In the genomic region with DNA sequence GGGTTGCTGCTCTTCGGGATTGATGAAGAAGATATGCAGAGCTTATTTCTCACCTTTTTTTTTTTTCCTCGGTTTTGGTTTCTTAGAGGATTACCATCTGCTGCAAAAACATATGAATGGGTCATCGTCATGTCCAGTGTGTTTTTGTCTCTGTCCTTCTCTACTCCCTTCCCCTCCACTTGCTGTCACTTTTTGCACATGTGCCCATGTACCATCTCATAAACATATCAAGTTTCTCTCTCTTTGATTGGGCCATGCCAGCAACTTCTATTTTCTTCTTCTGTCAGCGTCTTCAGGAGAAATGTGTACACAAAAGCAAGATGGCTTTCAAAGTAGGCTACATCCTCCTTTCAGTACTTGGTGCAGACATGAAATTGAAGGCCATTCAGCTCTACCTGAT, we compare ENCODE assay signal across 13 cellular contexts. TPM values are rescaled to one million over a fixed set of nuclear protein-coding genes. Genes with fewer than 3 reads are reported as not detected.
DNase-seq lines count a peak whose midpoint lies in the region; ATAC-seq, FAIRE-seq and TF ChIP-seq lines count a peak whose summit lies in the region.
"Had no signal": no experiment of that assay in that cellular context is flagged by ENCODE, and none has a peak within 500 bp of the region (broad histone marks: within the 10 kb centered on the region; RNA-seq: fewer than 3 reads in every experiment).

No MANE protein-coding gene starts in this region.

- H3K4me1 ChIP-seq in A673 (ENCODE audit: insufficient read depth, low read length, poor library complexity, severe bottlenecking) (peaks cover 16% of the 10 kb centered on the region), SJSA1 (replicated peaks) (peaks cover 44% of the 10 kb centered on the region), hepatocyte (ENCODE audit: insufficient read depth) (peaks cover 51% of the 10 kb centered on the region), rectal smooth muscle tissue (ENCODE audit: control insufficient read depth, insufficient read depth, low read length) (peaks cover 26% of the 10 kb centered on the region)

- no peak overlapping the region for H3K9ac ChIP-seq in rectal smooth muscle tissue (ENCODE audit: low read length)

- CTCF ChIA-PET in A673 (lab: Charles Lee): no interaction called here

- no peak for ATAC-seq in HG03571 (IDR thresholded peaks at IDR 0.05; ENCODE audit: unreplicated experiment)
- ATAC-seq: activated CD8-positive, alpha-beta T cell treated with anti-CD3 and anti-CD28 coated beads, Interleukin-2, amount 10 ng/mL, durations not matched to agents 7 days and 5 days had no signal

- no peak for DNase-seq in A673 (ENCODE audit: low spot score)
- DNase-seq in SJSA1 (ENCODE audit: low read depth in 1 of 2, low spot score in 2 of 2): no peak
- no peak for DNase-seq in hepatocyte (ENCODE audit: low spot score)
- no peak for DNase-seq in urothelium cell line (ENCODE audit: low spot score)
- DNase-seq in NCI-H82 treated with DMSO at 0.1 percent for 48 hours (lab: John Stamatoyannopoulos, UW; ENCODE audit: unreplicated experiment): no peak
- DNase-seq in NCI-H748 treated with DMSO at 0.1 percent for 48 hours (lab: John Stamatoyannopoulos, UW): no peak
- DNase-seq: activated CD8-positive, alpha-beta T cell treated with anti-CD3 and anti-CD28 coated beads, Interleukin-2, amount 10 ng/mL, durations not matched to agents 7 days and 5 days; amniotic stem cell; HFFc6; NCI-H1417 treated with DMSO at 0.1 percent for 48 hours had no signal

- H3K79me2 ChIP-seq in hepatocyte: peaks cover 66% of the 10 kb centered on the region

- H3K4me2 ChIP-seq in hepatocyte: peak overlapping the region; percentile 77

- no peaks in the 10 kb centered on the region for H4K20me1 ChIP-seq in hepatocyte (ENCODE audit: insufficient read depth, poor library complexity, severe bottlenecking)

- POLR2A ChIA-PET in A673 (lab: Charles Lee; ENCODE audit: low non-redundant PET): no interaction called here

- BruUV-seq in A673 (replicated peaks; lab: Mats Ljungman, UMichigan): no TSS peak

- intact Hi-C loops in A673 (cut with micrococcal nuclease; ENCODE audit: unreplicated experiment): loop anchor here (5.0 kb wide), 1 partner anchor 58 kb away; the partner anchor contains the start of gene ZNF462

- no peaks in the 10 kb centered on the region for H3K9me2 ChIP-seq in hepatocyte (replicated peaks; ENCODE audit: insufficient read depth)

- FAIRE-seq in urothelium cell line (lab: Jason Lieb, UNC): no peak

- 91% methylated on average over 4 of the region's 4 CpGs for WGBS in hepatocyte (ENCODE audit: low lambda C conversion rate, missing lambda C conversion rate)

- H3K9me3 ChIP-seq in A673 (ENCODE audit: low read depth, low read length, poor library complexity, severe bottlenecking) (no peaks in the 10 kb centered on the region), SJSA1 (replicated peaks) (no peaks in the 10 kb centered on the region), hepatocyte (ENCODE audit: low read depth) (no peaks in the 10 kb centered on the region)
- H3K9me3 ChIP-seq: SJCRH30 had no signal

- no peak for TF ChIP-seq CTCF in A673 (conservative IDR thresholded peaks at IDR 0.05; ENCODE audit: low read depth, low read length)
- no peak for TF ChIP-seq CTCF in hepatocyte (IDR thresholded peaks at IDR 0.05; ENCODE audit: poor library complexity)

- H3K4me3 ChIP-seq in A673 (ENCODE audit: low read depth, low read length, poor library complexity, severe bottlenecking) (no peak overlapping the region), SJSA1 (no peak overlapping the region), hepatocyte (no peak overlapping the region), rectal smooth muscle tissue (ENCODE audit: low read length) (no peak overlapping the region)
- H3K4me3 ChIP-seq: SJCRH30 had no signal

- peak overlapping the region; percentile 87 for H3K27ac ChIP-seq in A673 (ENCODE audit: low read depth, low read length, poor library complexity, severe bottlenecking)
- peak overlapping the region; percentile 75; the same call in 1 of the 2 replicates for H3K27ac ChIP-seq in SJSA1
- peak overlapping the region; percentile 99 for H3K27ac ChIP-seq in hepatocyte
- H3K27ac ChIP-seq in rectal smooth muscle tissue (ENCODE audit: low read depth, low read length): peak overlapping the region; percentile 79

- no peaks in the 10 kb centered on the region for H3K27me3 ChIP-seq in A673 (replicated peaks; ENCODE audit: insufficient read depth, low read depth, low read length, poor library complexity)
- H3K27me3 ChIP-seq in SJSA1 (replicated peaks): no peaks in the 10 kb centered on the region
- no peaks in the 10 kb centered on the region for H3K27me3 ChIP-seq in hepatocyte
- no peaks in the 10 kb centered on the region for H3K27me3 ChIP-seq in rectal smooth muscle tissue (ENCODE audit: control insufficient read depth, insufficient read depth, low read length)
- H3K27me3 ChIP-seq: SJCRH30 had no signal

- no peak overlapping the region for H2AFZ ChIP-seq in hepatocyte

- H3K36me3 ChIP-seq in A673 (ENCODE audit: insufficient read depth, low read length, poor library complexity, severe bottlenecking): peaks cover 12% of the 10 kb centered on the region
- peaks cover 19% of the 10 kb centered on the region for H3K36me3 ChIP-seq in SJSA1
- no peaks in the 10 kb centered on the region for H3K36me3 ChIP-seq in hepatocyte (replicated peaks; ENCODE audit: insufficient read depth, low read depth)
- H3K36me3 ChIP-seq in rectal smooth muscle tissue (ENCODE audit: control insufficient read depth, insufficient read depth, low read length): peaks cover 7% of the 10 kb centered on the region

RNA-seq across cellular contexts. Expression of gene ZNF462, which starts 57.1 kb away (rescaled TPM):
- total RNA-seq in A673 (2021) (38.4 and 40.5 TPM in 2 replicates), hepatocyte (13.8 and 27.5 TPM in 2 replicates)
- total RNA-seq in SJSA1 (2014; rRNA removed; shearing (Covaris generic)): 6.5 and 11.9 TPM in 2 replicates
- polyA plus RNA-seq in hepatocyte: 7.8 and 8.6 TPM in 2 replicates
- total RNA-seq: activated CD8-positive, alpha-beta T cell treated with anti-CD3 and anti-CD28 coated beads, Interleukin-2, amount 10 ng/mL, durations not matched to agents 7 days and 5 days had no signal
